Comparison of ENCODE assay signal across 1 cellular context in the genomic region with DNA sequence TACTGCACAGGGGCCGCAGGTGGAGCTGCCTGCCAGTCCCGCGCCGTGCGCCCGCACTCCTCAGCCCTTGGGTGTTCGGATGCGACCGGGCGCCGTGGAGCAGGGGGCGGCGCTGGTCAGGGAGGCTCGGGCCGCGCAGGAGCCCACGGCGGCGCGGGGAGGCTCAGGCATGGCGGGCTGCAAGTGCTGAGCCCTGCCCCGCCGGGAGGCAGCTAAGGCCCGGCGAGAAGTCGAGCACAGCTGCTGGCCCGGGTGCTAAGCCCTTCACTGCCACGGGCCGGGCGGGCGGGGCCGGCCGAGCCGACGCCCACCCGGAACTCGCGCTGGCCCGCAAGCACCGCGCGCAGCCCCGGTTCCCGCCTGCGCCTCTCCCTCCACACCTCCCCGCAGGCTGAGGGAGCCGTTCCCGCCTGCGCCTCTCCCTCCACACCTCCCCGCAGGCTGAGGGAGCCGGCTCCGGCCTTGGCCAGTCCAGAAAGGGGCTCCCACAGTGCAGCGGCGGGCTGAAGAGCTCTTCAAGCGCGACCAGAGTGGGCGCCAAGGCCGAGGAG.
TF ChIP-seq lines count a peak whose summit lies in the region.

No MANE protein-coding gene starts in this region.

TF ChIP-seq in WTC11, 78 proteins besides CTCF, POLR2A, EP300 and RAD21 (continued from another document):
- TF ChIP-seq, protein P1, sequence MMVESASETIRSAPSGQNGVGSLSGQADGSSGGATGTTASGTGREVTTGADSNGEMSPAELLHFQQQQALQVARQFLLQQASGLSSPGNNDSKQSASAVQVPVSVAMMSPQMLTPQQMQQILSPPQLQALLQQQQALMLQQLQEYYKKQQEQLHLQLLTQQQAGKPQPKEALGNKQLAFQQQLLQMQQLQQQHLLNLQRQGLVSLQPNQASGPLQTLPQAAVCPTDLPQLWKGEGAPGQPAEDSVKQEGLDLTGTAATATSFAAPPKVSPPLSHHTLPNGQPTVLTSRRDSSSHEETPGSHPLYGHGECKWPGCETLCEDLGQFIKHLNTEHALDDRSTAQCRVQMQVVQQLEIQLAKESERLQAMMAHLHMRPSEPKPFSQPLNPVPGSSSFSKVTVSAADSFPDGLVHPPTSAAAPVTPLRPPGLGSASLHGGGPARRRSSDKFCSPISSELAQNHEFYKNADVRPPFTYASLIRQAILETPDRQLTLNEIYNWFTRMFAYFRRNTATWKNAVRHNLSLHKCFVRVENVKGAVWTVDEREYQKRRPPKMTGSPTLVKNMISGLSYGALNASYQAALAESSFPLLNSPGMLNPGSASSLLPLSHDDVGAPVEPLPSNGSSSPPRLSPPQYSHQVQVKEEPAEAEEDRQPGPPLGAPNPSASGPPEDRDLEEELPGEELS (CRISPR knock-in tag; IDR thresholded peaks at IDR 0.05) = 0 out of 2 replicates have a peak, but pooled peaks have one; percentile 36
- TF ChIP-seq, protein P2, sequence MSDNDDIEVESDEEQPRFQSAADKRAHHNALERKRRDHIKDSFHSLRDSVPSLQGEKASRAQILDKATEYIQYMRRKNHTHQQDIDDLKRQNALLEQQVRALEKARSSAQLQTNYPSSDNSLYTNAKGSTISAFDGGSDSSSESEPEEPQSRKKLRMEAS (CRISPR knock-in tag; IDR thresholded peaks at IDR 0.05) = peak; percentile 49; the same call in 1 of the 2 replicates
- 0 out of 2 replicates have a peak, but pooled peaks have one; percentile 31 for TF ChIP-seq HMGXB4 (CRISPR knock-in tag; IDR thresholded peaks at IDR 0.05)
